19 cellular contexts compared by ENCODE assay signal in the genomic region with DNA sequence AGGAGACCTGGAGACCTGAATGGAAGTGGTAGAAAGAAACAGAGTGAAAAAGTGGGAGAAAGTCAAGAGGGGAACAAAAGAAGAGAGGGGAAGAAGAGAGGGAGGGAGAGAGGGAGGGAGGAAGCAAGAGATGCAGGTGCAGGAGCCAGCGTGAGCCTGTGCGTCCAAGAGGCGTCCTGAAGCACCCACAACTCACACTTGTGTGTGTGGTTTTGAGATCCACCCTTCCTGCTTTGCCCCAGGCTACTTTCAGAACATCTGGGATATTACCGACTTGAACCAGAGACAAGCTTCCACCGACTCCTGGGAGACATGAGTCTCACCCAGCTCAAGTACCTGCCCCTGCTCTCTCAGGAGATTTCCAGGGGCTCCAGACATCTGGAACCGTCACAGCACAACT. TPM values are rescaled to one million over a fixed set of nuclear protein-coding genes. Genes with fewer than 3 reads are reported as not detected.
DNase-seq lines count a peak whose midpoint lies in the region; ATAC-seq and TF ChIP-seq lines count a peak whose summit lies in the region.
"Had no signal": no experiment of that assay in that cellular context is flagged by ENCODE, and none has a peak within 500 bp of the region (broad histone marks: within the 10 kb centered on the region; RNA-seq: fewer than 3 reads in every experiment).

No MANE protein-coding gene starts in this region.

- H3K36me3 Mint-ChIP-seq in T-helper 17 cell (ENCODE audit: low read depth) = no peaks in the 10 kb centered on the region
- H3K36me3 Mint-ChIP-seq: CD8-positive, alpha-beta T cell had no signal

- H3K4me1 ChIP-seq in trophoblast cell (ENCODE audit: control insufficient read depth in 1 of 2, insufficient read depth in 2 of 2, low read length in 2 of 2) (peaks cover 35 to 48% of the 10 kb centered on the region in 2 experiments), vagina (peaks cover 82% of the 10 kb centered on the region), heart right ventricle (peaks cover 3 to 69% (median 26%) of the 10 kb centered on the region in 9 donors)

- peaks cover 99% of the 10 kb centered on the region for H3K27me3 Mint-ChIP-seq in T-helper 17 cell

- H3K27me3 ChIP-seq in trophoblast cell (ENCODE audit: insufficient read depth, low read length) (no peaks in the 10 kb centered on the region), vagina (no peaks in the 10 kb centered on the region), heart right ventricle (peaks cover 0 to 14% (median 0%) of the 10 kb centered on the region in 7 donors)

- H3K4me3 ChIP-seq in epithelial cell of esophagus (ENCODE audit: low read length) (no peak overlapping the region), trophoblast cell (ENCODE audit: low read depth, low read length) (no peak overlapping the region), vagina (no peak overlapping the region), heart right ventricle (no peak overlapping the region)

- no peak overlapping the region for H3K27ac Mint-ChIP-seq in T-helper 17 cell
- H3K27ac Mint-ChIP-seq: B cell; CD8-positive, alpha-beta T cell; IgD-negative memory B cell had no signal

- H3K4me3 Mint-ChIP-seq in T-helper 17 cell = no peak overlapping the region
- H3K4me3 Mint-ChIP-seq: B cell; CD8-positive, alpha-beta T cell; H9; IgD-negative memory B cell had no signal

- no peak for TF ChIP-seq POLR2A in vagina (IDR thresholded peaks at IDR 0.05)

- ATAC-seq in heart right ventricle (no peak), T-helper 17 cell (no peak)
- ATAC-seq: CD8-positive, alpha-beta T cell; PC-3 had no signal

- H2BK5ac ChIP-seq in trophoblast cell (ENCODE audit: low read depth, low read length, poor library complexity) = no peak overlapping the region

- H2BK12ac ChIP-seq in trophoblast cell (ENCODE audit: low read length) = no peak overlapping the region

- H3K18ac ChIP-seq in trophoblast cell (ENCODE audit: low read length) = no peak overlapping the region

- no peak overlapping the region for H3K4me2 ChIP-seq in trophoblast cell (ENCODE audit: low read length)

- H2AK5ac ChIP-seq in trophoblast cell (ENCODE audit: low read length) = no peak overlapping the region

- H3K79me1 ChIP-seq in trophoblast cell (ENCODE audit: low read length) = no peaks in the 10 kb centered on the region

- WGBS in trophoblast cell (ENCODE audit: extremely low coverage, insufficient coverage, insufficient read length) = no CpG with 5 or more reads among the region's 6 CpGs
- WGBS in heart right ventricle, 2 donors = 83 to 94% methylated on average over 6 of the region's 6 CpGs

- no peak overlapping the region for H3K9ac ChIP-seq in trophoblast cell (ENCODE audit: low read length)

- no peak overlapping the region for H2BK120ac ChIP-seq in trophoblast cell (ENCODE audit: insufficient read depth, low read length, poor library complexity)

- no peak overlapping the region for H3K14ac ChIP-seq in trophoblast cell (ENCODE audit: low read length)

- peaks cover 4% of the 10 kb centered on the region for H3K4me1 Mint-ChIP-seq in T-helper 17 cell
- H3K4me1 Mint-ChIP-seq: B cell, IgD-negative memory B cell had no signal

- H3K9me3 ChIP-seq in trophoblast cell (ENCODE audit: insufficient read depth, low read depth, low read length) (no peaks in the 10 kb centered on the region), vagina (no peaks in the 10 kb centered on the region), heart right ventricle (no peaks in the 10 kb centered on the region), T-helper 17 cell (ENCODE audit: control insufficient read depth, low read length, poor library complexity, severe bottlenecking) (no peaks in the 10 kb centered on the region)

- H3K27ac ChIP-seq in trophoblast cell (ENCODE audit: low read depth, low read length) = no peak overlapping the region
- peak overlapping the region; percentile 9 for H3K27ac ChIP-seq in vagina
- H3K27ac ChIP-seq in heart right ventricle = no peak overlapping the region
- H3K27ac ChIP-seq: 22Rv1 had no signal

- no peak overlapping the region for H3K23ac ChIP-seq in trophoblast cell (ENCODE audit: low read length)

- peaks cover 15% of the 10 kb centered on the region for H3K79me2 ChIP-seq in trophoblast cell (ENCODE audit: control insufficient read depth, insufficient read depth, low read length, poor library complexity)

- peak overlapping the region; percentile 36 for H3K4ac ChIP-seq in trophoblast cell (ENCODE audit: low read depth, low read length)

- H2AFZ ChIP-seq in trophoblast cell (ENCODE audit: insufficient read depth, low read length, poor library complexity) = no peak overlapping the region

- H3K36me3 ChIP-seq in trophoblast cell (ENCODE audit: control insufficient read depth in 1 of 2, insufficient read depth in 2 of 2, low read length in 2 of 2) = peaks cover 6 to 10% of the 10 kb centered on the region in 2 experiments
- no peaks in the 10 kb centered on the region for H3K36me3 ChIP-seq in vagina
- H3K36me3 ChIP-seq in heart right ventricle = no peaks in the 10 kb centered on the region

- no peak for TF ChIP-seq CTCF in epithelial cell of esophagus (IDR thresholded peaks at IDR 0.05; ENCODE audit: insufficient read depth, low read depth, low read length, missing control alignments)
- TF ChIP-seq CTCF in vagina (IDR thresholded peaks at IDR 0.05) = no peak
- TF ChIP-seq CTCF in heart right ventricle (IDR thresholded peaks at IDR 0.05) = no peak

- no peak overlapping the region for H4K8ac ChIP-seq in trophoblast cell (ENCODE audit: low read depth, low read length)

- DNase-seq in NCI-H2107 treated with DMSO at 0.1 percent for 48 hours (lab: John Stamatoyannopoulos, UW; ENCODE audit: unreplicated experiment) (peak; percentile 22), NCI-H2107 (lab: John Stamatoyannopoulos, UW) (no peak), epithelial cell of esophagus (ENCODE audit: low read depth) (peak; percentile 72), trophoblast cell (no peak), vagina (ENCODE audit: extremely low spot score in 2 of 2) (no peak), heart right ventricle (no peak), T-helper 17 cell (no peak)
- no peak for DNase-seq in stimulated activated CD4-positive, alpha-beta T cell treated with anti-CD3 and anti-CD28 coated beads, Interleukin-1b, Interleukin-23, amount 100 ng/mL, for 48 hours
- DNase-seq: CD8-positive, alpha-beta T cell; H9; NCI-H187; NCI-H2171; NCI-H446; NCI-H69; PC-3; Right ventricle myocardium superior had no signal

- intact Hi-C loops in vagina (cut with DNase I) (no loop called here), heart right ventricle (cut with DNase I) (loop anchor here in 1 of 10 donors (10.0 kb wide), 1 partner anchor 50 kb away; no protein-coding TSS in a partner anchor)

- H4K91ac ChIP-seq in trophoblast cell (ENCODE audit: low read depth, low read length) = no peak overlapping the region

- no peak overlapping the region for H4K12ac ChIP-seq in trophoblast cell (ENCODE audit: low read depth, low read length)

RNA-seq across cellular contexts. Expression of gene AFAP1L2, which starts 9.8 kb away (rescaled TPM):
- polyA plus RNA-seq in trophoblast cell (2013) = 41.9 and 43.1 TPM in 2 replicates
- total RNA-seq in vagina = 29.5 TPM
- total RNA-seq in heart right ventricle = 1 to 10 TPM; 2.9 to 5.0 (median 4.5) TPM
- polyA plus RNA-seq in heart right ventricle = 1 to 10 TPM; 3.0 to 3.6 TPM
- 1 to 10 TPM; 1.8 to 3.0 TPM for total RNA-seq in T-helper 17 cell

Comparison
In these comparisons a context has a peak if more than half of its experiments do, and no peak if none do; other contexts are left out.
1. DNase-seq: peak in NCI-H2107 treated with DMSO at 0.1 percent for 48 hours (single experiment) and epithelial cell of esophagus (single experiment); none in NCI-H2107 (single experiment), trophoblast cell (0 of 2), vagina (0 of 2), heart right ventricle (0 of 2), T-helper 17 cell (0 of 3) and stimulated activated CD4-positive, alpha-beta T cell treated with anti-CD3 and anti-CD28 coated beads, Interleukin-1b, Interleukin-23, amount 100 ng/mL, for 48 hours (single experiment).